Comparison of ENCODE assay signal across 1 cellular context in genomic region chr6:52389264-52389625, GRCh38.
TF ChIP-seq lines count a peak whose summit lies in the region.

No MANE protein-coding gene starts in this region.

TF ChIP-seq in K562, 482 proteins besides CTCF, POLR2A, EP300 and RAD21 (continues in another document):
- TF ChIP-seq MCM5 (IDR thresholded peaks at IDR 0.05; ENCODE audit: low read depth), result no peak
- no peak for TF ChIP-seq BDP1 (IDR thresholded peaks at IDR 0.05; ENCODE audit: insufficient read depth, insufficient read length)
- TF ChIP-seq ZC3H8 (IDR thresholded peaks at IDR 0.05), result no peak
- peak in 1 of 2 experiments; percentile 74; a peak in 1 of 4 replicates for TF ChIP-seq RCOR1 (IDR thresholded peaks at IDR 0.05; ENCODE audit: borderline replicate concordance in 1 of 2, low read depth in 2 of 2, low read length in 2 of 2)
- no peak for TF ChIP-seq ARID3B (CRISPR knock-in tag; IDR thresholded peaks at IDR 0.05; ENCODE audit: borderline replicate concordance)
- TF ChIP-seq FOXP1 (CRISPR knock-in tag; IDR thresholded peaks at IDR 0.05), result no peak
- TF ChIP-seq ZNF507 (tag; conservative IDR thresholded peaks at IDR 0.05), result no peak
- peak; percentile 23; the same call in 1 of the 2 replicates for TF ChIP-seq MTA1 (IDR thresholded peaks at IDR 0.05; ENCODE audit: borderline replicate concordance)
- no peak for TF ChIP-seq MXI1 (IDR thresholded peaks at IDR 0.05; ENCODE audit: low read depth, low read length)
- TF ChIP-seq FOXJ2 (tag; IDR thresholded peaks at IDR 0.05), result no peak
- TF ChIP-seq SRSF3 (IDR thresholded peaks at IDR 0.05; ENCODE audit: insufficient read depth, low read length), result no peak
- no peak for TF ChIP-seq NRF1 (conservative IDR thresholded peaks at IDR 0.05 in 1 of 2, IDR thresholded peaks at IDR 0.05 in 1 of 2)
- no peak for TF ChIP-seq SMAD4 (CRISPR knock-in tag; conservative IDR thresholded peaks at IDR 0.05)
- no peak for TF ChIP-seq ZFP1 (CRISPR knock-in tag; IDR thresholded peaks at IDR 0.05)
- TF ChIP-seq ZNF143 (CRISPR knock-in tag; IDR thresholded peaks at IDR 0.05), result no peak
- no peak for TF ChIP-seq FOXA1 (IDR thresholded peaks at IDR 0.05; ENCODE audit: borderline replicate concordance)
- no peak for TF ChIP-seq ZNF436 (CRISPR knock-in tag; IDR thresholded peaks at IDR 0.05)
- TF ChIP-seq CREBBP (IDR thresholded peaks at IDR 0.05; ENCODE audit: low read depth, low read length), result no peak
- no peak for TF ChIP-seq MEF2D (tag; conservative IDR thresholded peaks at IDR 0.05; ENCODE audit: low read depth)
- no peak for TF ChIP-seq MEF2A (IDR thresholded peaks at IDR 0.05; ENCODE audit: control insufficient read depth, low read depth, low read length)
- TF ChIP-seq DPF2 (IDR thresholded peaks at IDR 0.05), result peak; percentile 60
- TF ChIP-seq ZNF586 (CRISPR knock-in tag; conservative IDR thresholded peaks at IDR 0.05), result no peak
- TF ChIP-seq ADNP (tag; IDR thresholded peaks at IDR 0.05), result 0 out of 2 replicates have a peak, but pooled peaks have one; percentile 36
- TF ChIP-seq CC2D1A (IDR thresholded peaks at IDR 0.05), result no peak
- TF ChIP-seq HES1 (IDR thresholded peaks at IDR 0.05; ENCODE audit: low read depth), result no peak
- TF ChIP-seq ZBTB43 (CRISPR knock-in tag; IDR thresholded peaks at IDR 0.05), result no peak
- TF ChIP-seq, protein P1, sequence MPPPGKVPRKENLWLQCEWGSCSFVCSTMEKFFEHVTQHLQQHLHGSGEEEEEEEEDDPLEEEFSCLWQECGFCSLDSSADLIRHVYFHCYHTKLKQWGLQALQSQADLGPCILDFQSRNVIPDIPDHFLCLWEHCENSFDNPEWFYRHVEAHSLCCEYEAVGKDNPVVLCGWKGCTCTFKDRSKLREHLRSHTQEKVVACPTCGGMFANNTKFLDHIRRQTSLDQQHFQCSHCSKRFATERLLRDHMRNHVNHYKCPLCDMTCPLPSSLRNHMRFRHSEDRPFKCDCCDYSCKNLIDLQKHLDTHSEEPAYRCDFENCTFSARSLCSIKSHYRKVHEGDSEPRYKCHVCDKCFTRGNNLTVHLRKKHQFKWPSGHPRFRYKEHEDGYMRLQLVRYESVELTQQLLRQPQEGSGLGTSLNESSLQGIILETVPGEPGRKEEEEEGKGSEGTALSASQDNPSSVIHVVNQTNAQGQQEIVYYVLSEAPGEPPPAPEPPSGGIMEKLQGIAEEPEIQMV (tag; conservative IDR thresholded peaks at IDR 0.05; ENCODE audit: low read depth), result no peak
- TF ChIP-seq RBM14 (IDR thresholded peaks at IDR 0.05; ENCODE audit: borderline replicate concordance, insufficient read depth, low read depth, low read length), result no peak
- TF ChIP-seq FOXA3 (CRISPR knock-in tag; conservative IDR thresholded peaks at IDR 0.05 in 1 of 2, IDR thresholded peaks at IDR 0.05 in 1 of 2), result no peak
- no peak for TF ChIP-seq ZNF146 (CRISPR knock-in tag; IDR thresholded peaks at IDR 0.05; ENCODE audit: unreplicated experiment)
- TF ChIP-seq HCFC1 (IDR thresholded peaks at IDR 0.05; ENCODE audit: low read depth, low read length), result no peak
- no peak for TF ChIP-seq CEBPG (CRISPR knock-in tag; IDR thresholded peaks at IDR 0.05)
- no peak for TF ChIP-seq CEBPG (tag; conservative IDR thresholded peaks at IDR 0.05 in 1 of 2, IDR thresholded peaks at IDR 0.05 in 1 of 2)
- peak; percentile 62 for TF ChIP-seq GATA2 (CRISPR knock-in tag; IDR thresholded peaks at IDR 0.05)
- TF ChIP-seq SIN3B (IDR thresholded peaks at IDR 0.05; ENCODE audit: low read depth), result no peak
- TF ChIP-seq, protein P2, sequence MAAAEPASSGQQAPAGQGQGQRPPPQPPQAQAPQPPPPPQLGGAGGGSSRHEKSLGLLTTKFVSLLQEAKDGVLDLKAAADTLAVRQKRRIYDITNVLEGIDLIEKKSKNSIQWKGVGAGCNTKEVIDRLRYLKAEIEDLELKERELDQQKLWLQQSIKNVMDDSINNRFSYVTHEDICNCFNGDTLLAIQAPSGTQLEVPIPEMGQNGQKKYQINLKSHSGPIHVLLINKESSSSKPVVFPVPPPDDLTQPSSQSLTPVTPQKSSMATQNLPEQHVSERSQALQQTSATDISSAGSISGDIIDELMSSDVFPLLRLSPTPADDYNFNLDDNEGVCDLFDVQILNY (CRISPR knock-in tag; IDR thresholded peaks at IDR 0.05), result no peak
- no peak for TF ChIP-seq RBM15 (IDR thresholded peaks at IDR 0.05; ENCODE audit: insufficient read depth, low read length)
- no peak for TF ChIP-seq HSF4 (CRISPR knock-in tag; IDR thresholded peaks at IDR 0.05; ENCODE audit: borderline replicate concordance)
- no peak for TF ChIP-seq TSC22D4 (tag; IDR thresholded peaks at IDR 0.05)
- no peak for TF ChIP-seq ELK1 (CRISPR knock-in tag; IDR thresholded peaks at IDR 0.05)
- TF ChIP-seq ZC3H11A (IDR thresholded peaks at IDR 0.05; ENCODE audit: low read depth, low read length), result no peak
- peak; percentile 73 for TF ChIP-seq TAL1 (IDR thresholded peaks at IDR 0.05)
- TF ChIP-seq ZNF140 (CRISPR knock-in tag; IDR thresholded peaks at IDR 0.05), result no peak
- TF ChIP-seq SRSF1 (IDR thresholded peaks at IDR 0.05; ENCODE audit: low read depth, low read length), result no peak
- no peak for TF ChIP-seq MAZ (CRISPR knock-in tag; conservative IDR thresholded peaks at IDR 0.05 in 1 of 2, IDR thresholded peaks at IDR 0.05 in 1 of 2)
- TF ChIP-seq ZNF589 (CRISPR knock-in tag; IDR thresholded peaks at IDR 0.05; ENCODE audit: low read depth), result peak; percentile 73
- TF ChIP-seq PML (IDR thresholded peaks at IDR 0.05; ENCODE audit: low read length), result peak; percentile 25; the same call in 1 of the 2 replicates
- no peak for TF ChIP-seq ESRRB (CRISPR knock-in tag; IDR thresholded peaks at IDR 0.05; ENCODE audit: borderline replicate concordance)
- no peak for TF ChIP-seq ZNF217 (CRISPR knock-in tag; IDR thresholded peaks at IDR 0.05)
- TF ChIP-seq ZBTB40 (IDR thresholded peaks at IDR 0.05), result no peak
- no peak for TF ChIP-seq ZBTB40 (CRISPR knock-in tag; IDR thresholded peaks at IDR 0.05)
- TF ChIP-seq FUS (optimal IDR thresholded peaks at IDR 0.05; ENCODE audit: low read depth, low read length), result no peak
- TF ChIP-seq NFYB (IDR thresholded peaks at IDR 0.05; ENCODE audit: extremely low read depth, insufficient read length), result no peak
- no peak for TF ChIP-seq ZNF232 (CRISPR knock-in tag; IDR thresholded peaks at IDR 0.05)
- TF ChIP-seq NR4A1 (CRISPR knock-in tag; IDR thresholded peaks at IDR 0.05), result no peak
- TF ChIP-seq NR4A1 (tag; IDR thresholded peaks at IDR 0.05), result no peak
- TF ChIP-seq TRIM25 (IDR thresholded peaks at IDR 0.05; ENCODE audit: borderline replicate concordance), result no peak
- no peak for TF ChIP-seq IRF2 (CRISPR knock-in tag; IDR thresholded peaks at IDR 0.05)
- TF ChIP-seq ZNF785 (CRISPR knock-in tag; IDR thresholded peaks at IDR 0.05), result peak; percentile 89
